ENCODE assay signal across 16 cellular contexts in the genomic region with DNA sequence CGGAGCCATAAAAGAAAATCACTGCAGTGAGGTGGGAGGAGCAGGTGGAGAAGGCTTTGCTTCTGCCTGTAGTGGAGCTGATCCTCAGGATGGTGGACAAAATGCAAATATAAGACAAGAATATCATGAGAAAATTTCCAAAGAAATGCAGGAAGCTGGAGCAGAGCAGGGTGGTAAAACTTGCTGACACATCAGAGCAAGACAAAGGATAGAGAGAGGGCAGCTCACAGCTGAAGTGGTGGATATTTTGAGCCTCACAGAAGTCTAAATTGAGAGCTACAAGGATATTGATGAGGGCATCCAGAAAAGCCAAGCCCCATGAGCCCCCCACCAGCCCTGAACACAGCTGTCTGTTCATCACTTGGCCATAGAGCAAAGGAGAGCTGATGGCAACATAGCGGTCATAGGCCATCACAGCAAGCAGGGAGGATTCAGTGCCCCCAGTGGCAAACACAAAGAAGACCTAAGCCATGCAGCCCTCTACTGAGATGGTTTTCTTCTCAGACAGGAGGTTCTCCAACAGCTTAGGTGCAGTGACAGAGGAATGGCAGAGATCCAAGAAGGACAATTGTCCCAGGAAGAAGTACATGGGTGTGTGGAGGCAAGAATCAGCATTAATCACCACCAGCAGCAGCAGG. TPM values are rescaled to one million over a fixed set of nuclear protein-coding genes. Genes with fewer than 3 reads are reported as not detected.
DNase-seq lines count a peak whose midpoint lies in the region; ATAC-seq and TF ChIP-seq lines count a peak whose summit lies in the region.
"Had no signal": no experiment of that assay in that cellular context is flagged by ENCODE, and none has a peak within 500 bp of the region (broad histone marks: within the 10 kb centered on the region; RNA-seq: fewer than 3 reads in every experiment).

No MANE protein-coding gene starts in this region.

- H3K36me3 ChIP-seq in transverse colon, result no peaks in the 10 kb centered on the region

- 84 to 92% methylated on average over 2 of the region's 2 CpGs for WGBS in transverse colon (ENCODE audit: low coverage in 1 of 2), 2 donors

- H3K27ac Mint-ChIP-seq in WTC11, result no peak overlapping the region
- peak overlapping the region; percentile 3 to 70 for H3K27ac Mint-ChIP-seq in stimulated activated naive CD8-positive, alpha-beta T cell treated with anti-CD3 and anti-CD28 coated beads, Interleukin-15, amount 100 ng/mL, for 72 hours

- CTCF ChIA-PET in WTC11 (lab: Charles Lee), result interaction anchor here (0.6 to 1.8 kb wide), 7 partner anchors 68 to 200 kb away, joined by 3 to 6 read pairs (median 3); no protein-coding TSS in a partner anchor

- TF ChIP-seq EP300 in transverse colon (IDR thresholded peaks at IDR 0.05; ENCODE audit: low read depth), result no peak

- no peaks in the 10 kb centered on the region for H3K4me1 ChIP-seq in transverse colon
- H3K4me1 ChIP-seq: body of pancreas had no signal

- no peaks in the 10 kb centered on the region for H3K9me3 ChIP-seq in transverse colon
- H3K9me3 ChIP-seq: body of pancreas had no signal

- peaks cover under 1% of the 10 kb centered on the region; the same call in 1 of the 2 replicates for H3K9me3 Mint-ChIP-seq in WTC11
- no peaks in the 10 kb centered on the region for H3K9me3 Mint-ChIP-seq in stimulated activated naive CD8-positive, alpha-beta T cell treated with anti-CD3 and anti-CD28 coated beads, Interleukin-15, amount 100 ng/mL, for 72 hours

- peaks cover 7% of the 10 kb centered on the region for H3K4me1 Mint-ChIP-seq in WTC11
- H3K4me1 Mint-ChIP-seq in stimulated activated naive CD8-positive, alpha-beta T cell treated with anti-CD3 and anti-CD28 coated beads, Interleukin-15, amount 100 ng/mL, for 72 hours, result peaks cover 10% of the 10 kb centered on the region

- DNase-seq in SIG-M5 treated with dmso at 0.1 percent for 504 hours (lab: John Stamatoyannopoulos, UW; ENCODE audit: unreplicated experiment) (peak; percentile 8), SIG-M5 (lab: John Stamatoyannopoulos, UW) (no peak), NB4 (ENCODE audit: low read depth) (peak; percentile 8), WTC11 (ENCODE audit: low spot score) (peak; percentile 16), transverse colon (no peak), Right ventricle myocardium inferior (ENCODE audit: missing footprints) (no peak)
- no peak for DNase-seq in stimulated activated naive CD8-positive, alpha-beta T cell treated with anti-CD3 and anti-CD28 coated beads, Interleukin-15, amount 100 ng/mL, for 72 hours
- DNase-seq: activated gamma-delta T cell; body of pancreas; Calu3; effector CD8-positive, alpha-beta T cell; NCI-H1048; small intestine; T1000 had no signal

- no peak overlapping the region for H3K4me3 ChIP-seq in NB4 (ENCODE audit: low read depth, low read length)
- H3K4me3 ChIP-seq in transverse colon, result no peak overlapping the region
- H3K4me3 ChIP-seq: body of pancreas had no signal

- H3K27me3 Mint-ChIP-seq in WTC11 (ENCODE audit: low read depth), result peaks cover 4% of the 10 kb centered on the region
- H3K27me3 Mint-ChIP-seq in stimulated activated naive CD8-positive, alpha-beta T cell treated with anti-CD3 and anti-CD28 coated beads, Interleukin-15, amount 100 ng/mL, for 72 hours, result no peaks in the 10 kb centered on the region

- intact Hi-C loops in transverse colon (cut with DNase I; ENCODE audit: low total_unique reads) (no loop called here), Right ventricle myocardium inferior (cut with DNase I) (no loop called here)

- TF ChIP-seq POLR2A in NB4 (IDR thresholded peaks at IDR 0.05; ENCODE audit: extremely low read depth, insufficient read length) (no peak), transverse colon (IDR thresholded peaks at IDR 0.05) (no peak)

- no peak overlapping the region for H3K4me3 Mint-ChIP-seq in WTC11
- H3K4me3 Mint-ChIP-seq in stimulated activated naive CD8-positive, alpha-beta T cell treated with anti-CD3 and anti-CD28 coated beads, Interleukin-15, amount 100 ng/mL, for 72 hours, result no peak overlapping the region

- in situ Hi-C loops in transverse colon (cut with MboI; ENCODE audit: low pct_ligation_motif_present in 1 of 4, low pct_unique_long_range_greater_than_20kb in 1 of 4, low sequenced_read_pairs in 3 of 4), result no loop called here

- ATAC-seq in WTC11 (peak; percentile 92), GM21526 (IDR thresholded peaks at IDR 0.05; ENCODE audit: low FRiP score, unreplicated experiment) (no peak), Right ventricle myocardium inferior (no peak)
- no peak for ATAC-seq in stimulated activated naive CD8-positive, alpha-beta T cell treated with anti-CD3 and anti-CD28 coated beads, Interleukin-15, amount 100 ng/mL, for 72 hours
- ATAC-seq: body of pancreas had no signal

- POLR2A ChIA-PET in WTC11 (lab: Charles Lee), result interaction anchor here (0.6 kb wide), 1 partner anchor 220 kb away, joined by 4 read pairs; no protein-coding TSS in a partner anchor

- peak; percentile 24 for TF ChIP-seq CTCF in NB4 (IDR thresholded peaks at IDR 0.05; ENCODE audit: low read depth, low read length)
- TF ChIP-seq CTCF in WTC11 (IDR thresholded peaks at IDR 0.05), result no peak
- TF ChIP-seq CTCF in transverse colon (IDR thresholded peaks at IDR 0.05), result no peak

- no peak overlapping the region for H3K27ac ChIP-seq in transverse colon
- H3K27ac ChIP-seq: body of pancreas had no signal

- H3K27me3 ChIP-seq in transverse colon, result no peaks in the 10 kb centered on the region
- H3K27me3 ChIP-seq: body of pancreas had no signal

- no peaks in the 10 kb centered on the region for H3K36me3 Mint-ChIP-seq in WTC11

TF ChIP-seq in WTC11, 78 proteins besides CTCF, POLR2A, EP300 and RAD21 (continues in another document):
- TF ChIP-seq, protein P1, sequence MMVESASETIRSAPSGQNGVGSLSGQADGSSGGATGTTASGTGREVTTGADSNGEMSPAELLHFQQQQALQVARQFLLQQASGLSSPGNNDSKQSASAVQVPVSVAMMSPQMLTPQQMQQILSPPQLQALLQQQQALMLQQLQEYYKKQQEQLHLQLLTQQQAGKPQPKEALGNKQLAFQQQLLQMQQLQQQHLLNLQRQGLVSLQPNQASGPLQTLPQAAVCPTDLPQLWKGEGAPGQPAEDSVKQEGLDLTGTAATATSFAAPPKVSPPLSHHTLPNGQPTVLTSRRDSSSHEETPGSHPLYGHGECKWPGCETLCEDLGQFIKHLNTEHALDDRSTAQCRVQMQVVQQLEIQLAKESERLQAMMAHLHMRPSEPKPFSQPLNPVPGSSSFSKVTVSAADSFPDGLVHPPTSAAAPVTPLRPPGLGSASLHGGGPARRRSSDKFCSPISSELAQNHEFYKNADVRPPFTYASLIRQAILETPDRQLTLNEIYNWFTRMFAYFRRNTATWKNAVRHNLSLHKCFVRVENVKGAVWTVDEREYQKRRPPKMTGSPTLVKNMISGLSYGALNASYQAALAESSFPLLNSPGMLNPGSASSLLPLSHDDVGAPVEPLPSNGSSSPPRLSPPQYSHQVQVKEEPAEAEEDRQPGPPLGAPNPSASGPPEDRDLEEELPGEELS (CRISPR knock-in tag; IDR thresholded peaks at IDR 0.05), result no peak
- TF ChIP-seq HMGA2 (CRISPR knock-in tag; IDR thresholded peaks at IDR 0.05), result no peak
- TF ChIP-seq, protein P2, sequence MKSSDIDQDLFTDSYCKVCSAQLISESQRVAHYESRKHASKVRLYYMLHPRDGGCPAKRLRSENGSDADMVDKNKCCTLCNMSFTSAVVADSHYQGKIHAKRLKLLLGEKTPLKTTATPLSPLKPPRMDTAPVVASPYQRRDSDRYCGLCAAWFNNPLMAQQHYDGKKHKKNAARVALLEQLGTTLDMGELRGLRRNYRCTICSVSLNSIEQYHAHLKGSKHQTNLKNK (CRISPR knock-in tag; IDR thresholded peaks at IDR 0.05), result no peak
- TF ChIP-seq, protein P3, sequence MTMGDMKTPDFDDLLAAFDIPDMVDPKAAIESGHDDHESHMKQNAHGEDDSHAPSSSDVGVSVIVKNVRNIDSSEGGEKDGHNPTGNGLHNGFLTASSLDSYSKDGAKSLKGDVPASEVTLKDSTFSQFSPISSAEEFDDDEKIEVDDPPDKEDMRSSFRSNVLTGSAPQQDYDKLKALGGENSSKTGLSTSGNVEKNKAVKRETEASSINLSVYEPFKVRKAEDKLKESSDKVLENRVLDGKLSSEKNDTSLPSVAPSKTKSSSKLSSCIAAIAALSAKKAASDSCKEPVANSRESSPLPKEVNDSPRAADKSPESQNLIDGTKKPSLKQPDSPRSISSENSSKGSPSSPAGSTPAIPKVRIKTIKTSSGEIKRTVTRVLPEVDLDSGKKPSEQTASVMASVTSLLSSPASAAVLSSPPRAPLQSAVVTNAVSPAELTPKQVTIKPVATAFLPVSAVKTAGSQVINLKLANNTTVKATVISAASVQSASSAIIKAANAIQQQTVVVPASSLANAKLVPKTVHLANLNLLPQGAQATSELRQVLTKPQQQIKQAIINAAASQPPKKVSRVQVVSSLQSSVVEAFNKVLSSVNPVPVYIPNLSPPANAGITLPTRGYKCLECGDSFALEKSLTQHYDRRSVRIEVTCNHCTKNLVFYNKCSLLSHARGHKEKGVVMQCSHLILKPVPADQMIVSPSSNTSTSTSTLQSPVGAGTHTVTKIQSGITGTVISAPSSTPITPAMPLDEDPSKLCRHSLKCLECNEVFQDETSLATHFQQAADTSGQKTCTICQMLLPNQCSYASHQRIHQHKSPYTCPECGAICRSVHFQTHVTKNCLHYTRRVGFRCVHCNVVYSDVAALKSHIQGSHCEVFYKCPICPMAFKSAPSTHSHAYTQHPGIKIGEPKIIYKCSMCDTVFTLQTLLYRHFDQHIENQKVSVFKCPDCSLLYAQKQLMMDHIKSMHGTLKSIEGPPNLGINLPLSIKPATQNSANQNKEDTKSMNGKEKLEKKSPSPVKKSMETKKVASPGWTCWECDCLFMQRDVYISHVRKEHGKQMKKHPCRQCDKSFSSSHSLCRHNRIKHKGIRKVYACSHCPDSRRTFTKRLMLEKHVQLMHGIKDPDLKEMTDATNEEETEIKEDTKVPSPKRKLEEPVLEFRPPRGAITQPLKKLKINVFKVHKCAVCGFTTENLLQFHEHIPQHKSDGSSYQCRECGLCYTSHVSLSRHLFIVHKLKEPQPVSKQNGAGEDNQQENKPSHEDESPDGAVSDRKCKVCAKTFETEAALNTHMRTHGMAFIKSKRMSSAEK (CRISPR knock-in tag; IDR thresholded peaks at IDR 0.05; ENCODE audit: borderline replicate concordance), result no peak
- TF ChIP-seq, protein P4, sequence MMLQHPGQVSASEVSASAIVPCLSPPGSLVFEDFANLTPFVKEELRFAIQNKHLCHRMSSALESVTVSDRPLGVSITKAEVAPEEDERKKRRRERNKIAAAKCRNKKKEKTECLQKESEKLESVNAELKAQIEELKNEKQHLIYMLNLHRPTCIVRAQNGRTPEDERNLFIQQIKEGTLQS (CRISPR knock-in tag; conservative IDR thresholded peaks at IDR 0.05), result no peak
- TF ChIP-seq ZNF416 (CRISPR knock-in tag; IDR thresholded peaks at IDR 0.05), result no peak
- TF ChIP-seq ZNF121 (CRISPR knock-in tag; IDR thresholded peaks at IDR 0.05), result no peak

RNA-seq across cellular contexts. Expression of a gene that starts 30.0 kb away (rescaled TPM):
- total RNA-seq in WTC11 (2021), result not detected in 3 replicates
- not detected for total RNA-seq in transverse colon
- not detected for total RNA-seq in Right ventricle myocardium inferior
- total RNA-seq: body of pancreas, Calu3, fibroblast of villous mesenchyme had no signal

RNA-seq across cellular contexts. Expression of a gene that starts 40.0 kb away (rescaled TPM):
- not detected in 3 replicates for total RNA-seq in WTC11 (2021)
- under 1 TPM in 1 of 4 donors, not detected in 3; 0.95 TPM for total RNA-seq in transverse colon
- total RNA-seq in Right ventricle myocardium inferior, result not detected
- total RNA-seq: body of pancreas, Calu3, fibroblast of villous mesenchyme had no signal

Comparison
In these comparisons a context has a peak if more than half of its experiments do, and no peak if none do; other contexts are left out.
1. DNase-seq: peak in SIG-M5 treated with dmso at 0.1 percent for 504 hours (single experiment), NB4 (single experiment) and WTC11 (single experiment); none in SIG-M5 (single experiment), stimulated activated naive CD8-positive, alpha-beta T cell treated with anti-CD3 and anti-CD28 coated beads, Interleukin-15, amount 100 ng/mL, for 72 hours (0 of 2), transverse colon (single experiment) and Right ventricle myocardium inferior (single experiment).